Comparison of ENCODE assay signal across 8 cellular contexts in the genomic region with DNA sequence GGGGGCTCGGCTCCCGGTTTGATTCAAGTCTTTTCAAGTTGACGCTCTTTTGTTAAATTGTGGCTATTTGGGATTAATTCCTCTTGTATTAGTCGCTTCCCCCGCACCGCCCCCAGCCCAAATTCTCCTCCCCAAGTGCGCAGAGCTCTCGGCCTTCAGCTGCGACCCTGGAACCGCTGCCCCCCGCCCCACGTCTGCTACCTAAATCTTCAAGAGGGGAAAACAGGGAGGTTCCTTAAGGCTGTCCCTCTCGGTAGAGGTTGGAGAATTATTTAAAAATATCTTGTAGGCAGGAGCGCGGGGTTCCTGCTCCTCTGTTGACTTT. TPM values are rescaled to one million over a fixed set of nuclear protein-coding genes. Genes with fewer than 3 reads are reported as not detected.
DNase-seq lines count a peak whose midpoint lies in the region; ATAC-seq and TF ChIP-seq lines count a peak whose summit lies in the region.

No MANE protein-coding gene starts in this region.

- TF ChIP-seq CTCF in heart right ventricle (IDR thresholded peaks at IDR 0.05): no peak
- TF ChIP-seq CTCF in chondrocyte (IDR thresholded peaks at IDR 0.05): no peak

- peak overlapping the region; percentile 35 to 75 (median 70) for H3K4me3 ChIP-seq in heart right ventricle
- H3K4me3 ChIP-seq in mucosa of stomach (ENCODE audit: low read length): peak overlapping the region; percentile 14

- H3K4me1 Mint-ChIP-seq in chondrocyte (ENCODE audit: low read depth): peaks cover 12% of the 10 kb centered on the region

- peaks cover 0 to 45% (median 0%) of the 10 kb centered on the region in 7 donors for H3K27me3 ChIP-seq in heart right ventricle
- no peaks in the 10 kb centered on the region for H3K27me3 ChIP-seq in mucosa of stomach (ENCODE audit: control insufficient read depth, insufficient read depth, low read length)

- intact Hi-C loops in heart right ventricle (cut with DNase I) (loop anchor here in 4 of 10 donors (5.0 to 10.0 kb wide), 3 partner anchors 50 to 123 kb away; a partner anchor contains a TSS), cardiac septum (cut with DNase I) (loop anchor here (2.0 to 5.0 kb wide), 3 partner anchors 60 to 127 kb away; a partner anchor contains a TSS)

- no peaks in the 10 kb centered on the region for H3K9me3 Mint-ChIP-seq in chondrocyte (ENCODE audit: low read depth)

- H3K36me3 ChIP-seq in heart right ventricle: no peaks in the 10 kb centered on the region
- no peaks in the 10 kb centered on the region for H3K36me3 ChIP-seq in mucosa of stomach (ENCODE audit: control insufficient read depth, insufficient read depth, low read length)

- H3K27me3 Mint-ChIP-seq in chondrocyte (ENCODE audit: low read depth): no peaks in the 10 kb centered on the region

- ATAC-seq in heart right ventricle (no peak), HG03039 (IDR thresholded peaks at IDR 0.05; ENCODE audit: unreplicated experiment) (no peak)

- peak overlapping the region; percentile 76 for H3K9ac ChIP-seq in mucosa of stomach (ENCODE audit: low read length)

- DNase-seq in heart right ventricle: no peak
- DNase-seq in cardiac septum (ENCODE audit: low spot score): no peak
- no peak for DNase-seq in chondrocyte (ENCODE audit: low spot score)
- no peak for DNase-seq in DMS153 treated with DMSO at 0.1 percent for 48 hours (lab: John Stamatoyannopoulos, UW; ENCODE audit: unreplicated experiment)
- DNase-seq in stimulated activated CD4-positive, alpha-beta T cell treated with anti-CD3 and anti-CD28 coated beads, Interleukin-12 subunit alpha, Interleukin-12 subunit beta, amount 100 ng/mL, for 4 hours: no peak
- no peak for DNase-seq in DMS153 (lab: John Stamatoyannopoulos, UW)

- H3K9me3 ChIP-seq in heart right ventricle (no peaks in the 10 kb centered on the region), mucosa of stomach (ENCODE audit: control insufficient read depth, low read length) (no peaks in the 10 kb centered on the region)

- peaks cover 0 to 25% (median 16%) of the 10 kb centered on the region in 9 donors for H3K4me1 ChIP-seq in heart right ventricle
- peaks cover 5% of the 10 kb centered on the region for H3K4me1 ChIP-seq in mucosa of stomach (ENCODE audit: control insufficient read depth, insufficient read depth, low read length)

- H3K4me3 Mint-ChIP-seq in chondrocyte (ENCODE audit: unreplicated experiment): peak overlapping the region; percentile 82

- no peak overlapping the region for H3K27ac Mint-ChIP-seq in chondrocyte (ENCODE audit: unreplicated experiment)

- no peaks in the 10 kb centered on the region for H3K36me3 Mint-ChIP-seq in chondrocyte (ENCODE audit: low read depth)

- 0 to 1% methylated on average over 12 to 15 of the region's 15 CpGs for WGBS in heart right ventricle, 2 donors

- H3K27ac ChIP-seq in heart right ventricle: peak overlapping the region; percentile 58 to 91 (median 84)

RNA-seq across cellular contexts. Expression of a gene that starts 0.9 kb away (rescaled TPM):
- total RNA-seq in heart right ventricle: 10 to 100 TPM; 22.4 to 42.5 (median 35.1) TPM
- 10 to 100 TPM in 1 of 2 donors, 1 to 10 TPM in 1; 6.7 to 14.8 TPM for polyA plus RNA-seq in heart right ventricle
- 40.4 TPM for total RNA-seq in cardiac septum
- total RNA-seq in chondrocyte: 18.4 to 19.5 TPM (median 18.8 TPM) in 3 replicates
